In genomic region chr1:201999625-202000238, GRCh38 we compare ENCODE assay signal across 7 cellular contexts. TPM values are rescaled to one million over a fixed set of nuclear protein-coding genes. Genes with fewer than 3 reads are reported as not detected.
DNase-seq lines count a peak whose midpoint lies in the region; ATAC-seq, FAIRE-seq and TF ChIP-seq lines count a peak whose summit lies in the region.

No MANE protein-coding gene starts in this region.

- H4K20me1 ChIP-seq in Loucy (ENCODE audit: insufficient read depth, low read length, poor library complexity, severe bottlenecking): no peaks in the 10 kb centered on the region
- H4K20me1 ChIP-seq in HepG2 (ENCODE audit: insufficient read depth, low read length): 0 out of 2 replicates have a peak, but pooled peaks cover 3% of the 10 kb centered on the region

- no peaks in the 10 kb centered on the region for H3K9me2 ChIP-seq in Loucy (replicated peaks; ENCODE audit: low read depth, low read length)

- H3K9me3 ChIP-seq in Loucy (ENCODE audit: insufficient read depth, low read depth, low read length): no peaks in the 10 kb centered on the region
- no peaks in the 10 kb centered on the region for H3K9me3 ChIP-seq in Peyer's patch
- H3K9me3 ChIP-seq in HepG2 (ENCODE audit: low read length): no peaks in the 10 kb centered on the region
- H3K9me3 ChIP-seq in upper lobe of right lung: no peaks in the 10 kb centered on the region
- H3K9me3 ChIP-seq in MG63: no peaks in the 10 kb centered on the region

- TF ChIP-seq CTCF in Loucy (conservative IDR thresholded peaks at IDR 0.05; ENCODE audit: low read length) (peak; percentile 76), Peyer's patch (IDR thresholded peaks at IDR 0.05) (peak; percentile 10 to 86 (median 72)), HepG2 (CRISPR knock-in tag; IDR thresholded peaks at IDR 0.05) (peak; percentile 84), upper lobe of right lung (IDR thresholded peaks at IDR 0.05) (peak; percentile 75)

- TF ChIP-seq POLR2A in Peyer's patch (IDR thresholded peaks at IDR 0.05): no peak
- peak in 1 of 2 experiments; percentile 43; a peak in 1 of 4 replicates for TF ChIP-seq POLR2A in HepG2 (IDR thresholded peaks at IDR 0.05; ENCODE audit: insufficient read depth in 1 of 2, low read depth in 2 of 2, low read length in 2 of 2)

- H3K4me1 ChIP-seq in Loucy (ENCODE audit: insufficient read depth, low read length, poor library complexity, severe bottlenecking) (no peaks in the 10 kb centered on the region), Peyer's patch (no peaks in the 10 kb centered on the region), HepG2 (ENCODE audit: insufficient read depth, low read length) (no peaks in the 10 kb centered on the region), upper lobe of right lung (no peaks in the 10 kb centered on the region)

- peak; percentile 36 for FAIRE-seq in G401.6 (lab: Jason Lieb, UNC)
- FAIRE-seq in HepG2 (lab: Jason Lieb, UNC): peak; percentile 90

- CTCF ChIA-PET in HepG2 (lab: Yijun Ruan, JAX; ENCODE audit: low intra/inter-chr PET ratio, low total read pairs): interaction anchor here (1.4 to 3.1 kb wide), 2 partner anchors 119 to 122 kb away, joined by 9 to 42 read pairs; partner anchors contain the start of gene GPR37L1

- H3K79me2 ChIP-seq in Loucy (ENCODE audit: insufficient read depth, low read length): no peaks in the 10 kb centered on the region
- no peaks in the 10 kb centered on the region for H3K79me2 ChIP-seq in HepG2 (ENCODE audit: insufficient read depth, low read length)

- no peaks in the 10 kb centered on the region for H3F3A ChIP-seq in Loucy (ENCODE audit: low read depth)

- no peak overlapping the region for H2AFZ ChIP-seq in Loucy (ENCODE audit: low read length)
- no peak overlapping the region for H2AFZ ChIP-seq in HepG2 (ENCODE audit: low read length)

- peak; percentile 50; the same call in 1 of the 2 replicates for TF ChIP-seq RAD21 in HepG2 (CRISPR knock-in tag; IDR thresholded peaks at IDR 0.05)

- in situ Hi-C loops in HepG2 (cut with HindIII; ENCODE audit: extremely low pct_ligation_motif_present, low pct_unique_long_range_greater_than_20kb): no loop called here

- peak in 2 of 3 donors; percentile 53 to 64 for DNase-seq in Peyer's patch
- peak in 32 of 61 donors; percentile 4 to 70 (median 27) for DNase-seq in caudate nucleus (lab: John Stamatoyannopoulos, UW)
- DNase-seq in HepG2 (ENCODE audit: low spot score): peak; percentile 64
- no peak for DNase-seq in upper lobe of right lung
- DNase-seq in MG63: no peak

- TF ChIP-seq EP300 in HepG2 (IDR thresholded peaks at IDR 0.05; ENCODE audit: low read depth in 2 of 2, low read length in 2 of 2) (no peak), HepG2 (CRISPR knock-in tag; IDR thresholded peaks at IDR 0.05; ENCODE audit: borderline replicate concordance) (no peak)

- H3K36me3 ChIP-seq in Loucy (ENCODE audit: insufficient read depth, low read length) (peaks cover 70% of the 10 kb centered on the region; the same call in 1 of the 2 replicates), Peyer's patch (peaks cover 0 to 93% (median 0%) of the 10 kb centered on the region in 3 donors), HepG2 (replicated peaks in 1 of 2; ENCODE audit: control insufficient read depth in 1 of 2, insufficient read depth in 2 of 2, low read length in 2 of 2) (peaks cover 16 to 63% of the 10 kb centered on the region in 2 experiments), upper lobe of right lung (peaks cover 90% of the 10 kb centered on the region), MG63 (peaks cover 82% of the 10 kb centered on the region)

- POLR2A ChIA-PET in HepG2 (lab: Yijun Ruan, JAX): interaction anchor here (0.6 to 1.8 kb wide), 5 partner anchors 10 to 120 kb away, joined by 3 to 17 read pairs (median 4); partner anchors contain the start of genes ELF3 and TIMM17A

- ATAC-seq in HepG2 (peak; percentile 90), upper lobe of right lung (peak; percentile 90)

- no peak overlapping the region for H3K4me2 ChIP-seq in Loucy (ENCODE audit: low read depth, low read length, poor library complexity, severe bottlenecking)
- H3K4me2 ChIP-seq in HepG2 (ENCODE audit: low read depth, low read length): no peak overlapping the region

- intact Hi-C loops in HepG2 (cut with micrococcal nuclease; ENCODE audit: unreplicated experiment) (loop anchor here (1.0 kb wide), 2 partner anchors 120 to 136 kb away; no protein-coding TSS in a partner anchor), upper lobe of right lung (cut with DNase I) (loop anchor here (10.0 kb wide), 1 partner anchor 285 kb away; no protein-coding TSS in a partner anchor)

- H3K27me3 ChIP-seq in Loucy (ENCODE audit: insufficient read depth, low read length, poor library complexity, severe bottlenecking) (no peaks in the 10 kb centered on the region), Peyer's patch (no peaks in the 10 kb centered on the region), HepG2 (ENCODE audit: control insufficient read depth in 1 of 2, insufficient read depth in 2 of 2, low read length in 2 of 2) (no peaks in the 10 kb centered on the region), upper lobe of right lung (no peaks in the 10 kb centered on the region), MG63 (no peaks in the 10 kb centered on the region)

- H3K9ac ChIP-seq in Loucy (ENCODE audit: low read depth, low read length, poor library complexity, severe bottlenecking) (no peak overlapping the region), HepG2 (ENCODE audit: insufficient read depth, low read depth, low read length) (no peak overlapping the region)

- no TSS peak for BruUV-seq in HepG2 (replicated peaks; lab: Mats Ljungman, UMichigan)

- WGBS in HepG2 (ENCODE audit: low lambda C conversion rate): 80% methylated on average over 14 of the region's 16 CpGs

- no peak overlapping the region for H3K27ac ChIP-seq in Peyer's patch
- no peak overlapping the region for H3K27ac ChIP-seq in caudate nucleus (ENCODE audit: low read depth, low read length)
- H3K27ac ChIP-seq in HepG2 (ENCODE audit: extremely low read length, insufficient read depth, low read length): no peak overlapping the region
- no peak overlapping the region for H3K27ac ChIP-seq in upper lobe of right lung

- H3K4me3 ChIP-seq in Loucy (ENCODE audit: low read length, poor library complexity, severe bottlenecking) (no peak overlapping the region), Peyer's patch (no peak overlapping the region), HepG2 (replicated peaks in 1 of 3; ENCODE audit: insufficient read depth in 1 of 3, low read depth in 2 of 3, low read length in 3 of 3) (no peak overlapping the region), upper lobe of right lung (no peak overlapping the region), MG63 (no peak overlapping the region)

RNA-seq across cellular contexts. Expression of gene ELF3, which starts 10.7 kb away (rescaled TPM):
- total RNA-seq in Peyer's patch: 100 to 1,000 TPM; 497 to 741 (median 654) TPM
- 7.9 and 11.5 TPM in 2 replicates for total RNA-seq in HepG2 (2016; rRNA removed; fragmentation: Illumina TruSeq; extraction: Trizol)
- total RNA-seq in HepG2 (2016; cell fraction: cytosol; rRNA removed; fragmentation: Illumina TruSeq; extraction: Trizol; ENCODE audit: low read depth): 2.7 and 3.4 TPM in 2 replicates
- total RNA-seq in HepG2 (2016; cell fraction: insoluble cytoplasmic fraction; rRNA removed; fragmentation: Illumina TruSeq; extraction: Trizol): 10.4 and 13.3 TPM in 2 replicates
- 6.2 and 6.3 TPM in 2 replicates for total RNA-seq in HepG2 (2016; cell fraction: membrane; rRNA removed; fragmentation: Illumina TruSeq; extraction: Trizol)
- total RNA-seq in HepG2 (2016; cell fraction: nucleus; rRNA removed; fragmentation: Illumina TruSeq; extraction: Trizol): 12.6 and 14.1 TPM in 2 replicates
- 55.1 and 85.6 TPM in 2 replicates for polyA plus RNA-seq in HepG2 (2011; rRNA removed)
- 53.6 and 65.9 TPM in 2 replicates for polyA plus RNA-seq in HepG2 (2011; cell fraction: cytosol; rRNA removed)
- polyA plus RNA-seq in HepG2 (2011; cell fraction: nucleus; rRNA removed): 100 and 160 TPM in 2 replicates
- 23.2 and 51.8 TPM in 2 replicates for polyA plus RNA-seq in HepG2 (2012)
- 1.3 and 1.4 TPM in 2 replicates for polyA plus RNA-seq in HepG2 (2016; cell fraction: cytosol; fragmentation: Illumina TruSeq; extraction: Trizol; ENCODE audit: low read depth)
- 8.0 and 8.3 TPM in 2 replicates for polyA plus RNA-seq in HepG2 (2016; cell fraction: insoluble cytoplasmic fraction; fragmentation: Illumina TruSeq; extraction: Trizol; ENCODE audit: low read depth)
- 1.5 and 2.1 TPM in 2 replicates for polyA plus RNA-seq in HepG2 (2016; cell fraction: membrane; fragmentation: Illumina TruSeq; extraction: Trizol; ENCODE audit: low read depth)
- polyA plus RNA-seq in HepG2 (2016; cell fraction: nucleus; fragmentation: Illumina TruSeq; extraction: Trizol; ENCODE audit: insufficient read depth, low read depth): 32.7 and 37.5 TPM in 2 replicates
- 97.8 and 144 TPM in 2 replicates for polyA minus RNA-seq in HepG2 (2011; rRNA and poly(A)+ RNA removed; ENCODE audit: low replicate concordance)
- polyA minus RNA-seq in HepG2 (2011; cell fraction: cytosol; rRNA and poly(A)+ RNA removed): 37.5 and 50.6 TPM in 2 replicates
- 25.4 and 41.9 TPM in 2 replicates for polyA minus RNA-seq in HepG2 (2011; cell fraction: nucleus; rRNA and poly(A)+ RNA removed)
- total RNA-seq in upper lobe of right lung: 62.9 TPM
- total RNA-seq in MG63 (2014; rRNA removed; shearing (Covaris generic); ENCODE audit: low replicate concordance): not detected in 2 replicates

RNA-seq across cellular contexts. Expression of gene RNPEP, which starts 17.3 kb away (rescaled TPM):
- 100 to 1,000 TPM; 165 to 257 (median 204) TPM for total RNA-seq in Peyer's patch
- 38.4 and 39.5 TPM in 2 replicates for total RNA-seq in HepG2 (2016; rRNA removed; fragmentation: Illumina TruSeq; extraction: Trizol)
- total RNA-seq in HepG2 (2016; cell fraction: cytosol; rRNA removed; fragmentation: Illumina TruSeq; extraction: Trizol; ENCODE audit: low read depth): 7.3 and 9.5 TPM in 2 replicates
- total RNA-seq in HepG2 (2016; cell fraction: insoluble cytoplasmic fraction; rRNA removed; fragmentation: Illumina TruSeq; extraction: Trizol): 34.4 and 39.3 TPM in 2 replicates
- total RNA-seq in HepG2 (2016; cell fraction: membrane; rRNA removed; fragmentation: Illumina TruSeq; extraction: Trizol): 12.6 and 12.8 TPM in 2 replicates
- total RNA-seq in HepG2 (2016; cell fraction: nucleus; rRNA removed; fragmentation: Illumina TruSeq; extraction: Trizol): 21.9 and 25.1 TPM in 2 replicates
- polyA plus RNA-seq in HepG2 (2011; rRNA removed): 18.1 and 20.6 TPM in 2 replicates
- 12.3 and 14.6 TPM in 2 replicates for polyA plus RNA-seq in HepG2 (2011; cell fraction: cytosol; rRNA removed)
- 20.7 and 21.2 TPM in 2 replicates for polyA plus RNA-seq in HepG2 (2011; cell fraction: nucleus; rRNA removed)
- polyA plus RNA-seq in HepG2 (2012): 24.3 and 34.0 TPM in 2 replicates
- polyA plus RNA-seq in HepG2 (2016; cell fraction: cytosol; fragmentation: Illumina TruSeq; extraction: Trizol; ENCODE audit: low read depth): 4.3 and 5.1 TPM in 2 replicates
- 42.3 and 55.4 TPM in 2 replicates for polyA plus RNA-seq in HepG2 (2016; cell fraction: insoluble cytoplasmic fraction; fragmentation: Illumina TruSeq; extraction: Trizol; ENCODE audit: low read depth)
- 9.4 and 10.7 TPM in 2 replicates for polyA plus RNA-seq in HepG2 (2016; cell fraction: membrane; fragmentation: Illumina TruSeq; extraction: Trizol; ENCODE audit: low read depth)
- polyA plus RNA-seq in HepG2 (2016; cell fraction: nucleus; fragmentation: Illumina TruSeq; extraction: Trizol; ENCODE audit: insufficient read depth, low read depth): 56.7 and 59.2 TPM in 2 replicates
- polyA minus RNA-seq in HepG2 (2011; rRNA and poly(A)+ RNA removed; ENCODE audit: low replicate concordance): 36.5 and 72.3 TPM in 2 replicates
- 10.2 and 16.1 TPM in 2 replicates for polyA minus RNA-seq in HepG2 (2011; cell fraction: cytosol; rRNA and poly(A)+ RNA removed)
- 9.2 and 9.7 TPM in 2 replicates for polyA minus RNA-seq in HepG2 (2011; cell fraction: nucleus; rRNA and poly(A)+ RNA removed)
- total RNA-seq in upper lobe of right lung: 61.7 TPM
- 112 and 135 TPM in 2 replicates for total RNA-seq in MG63 (2014; rRNA removed; shearing (Covaris generic); ENCODE audit: low replicate concordance)

RNA-seq across cellular contexts. Expression of gene TIMM17A, which starts 44.4 kb away (rescaled TPM):
- total RNA-seq in Peyer's patch: 10 to 100 TPM; 20.6 to 31.0 (median 21.6) TPM
- total RNA-seq in HepG2 (2016; rRNA removed; fragmentation: Illumina TruSeq; extraction: Trizol): 97.8 and 115 TPM in 2 replicates
- 11.9 and 13.6 TPM in 2 replicates for total RNA-seq in HepG2 (2016; cell fraction: cytosol; rRNA removed; fragmentation: Illumina TruSeq; extraction: Trizol; ENCODE audit: low read depth)
- 101 and 122 TPM in 2 replicates for total RNA-seq in HepG2 (2016; cell fraction: insoluble cytoplasmic fraction; rRNA removed; fragmentation: Illumina TruSeq; extraction: Trizol)
- total RNA-seq in HepG2 (2016; cell fraction: membrane; rRNA removed; fragmentation: Illumina TruSeq; extraction: Trizol): 28.7 and 32.9 TPM in 2 replicates
- 60.9 and 62.3 TPM in 2 replicates for total RNA-seq in HepG2 (2016; cell fraction: nucleus; rRNA removed; fragmentation: Illumina TruSeq; extraction: Trizol)
- polyA plus RNA-seq in HepG2 (2011; rRNA removed): 41.2 and 50.8 TPM in 2 replicates
- 21.0 and 31.9 TPM in 2 replicates for polyA plus RNA-seq in HepG2 (2011; cell fraction: cytosol; rRNA removed)
- polyA plus RNA-seq in HepG2 (2011; cell fraction: nucleus; rRNA removed): 13.4 and 17.3 TPM in 2 replicates
- polyA plus RNA-seq in HepG2 (2012): 33.7 and 42.3 TPM in 2 replicates
- 10.8 and 12.4 TPM in 2 replicates for polyA plus RNA-seq in HepG2 (2016; cell fraction: cytosol; fragmentation: Illumina TruSeq; extraction: Trizol; ENCODE audit: low read depth)
- polyA plus RNA-seq in HepG2 (2016; cell fraction: insoluble cytoplasmic fraction; fragmentation: Illumina TruSeq; extraction: Trizol; ENCODE audit: low read depth): 102 and 120 TPM in 2 replicates
- polyA plus RNA-seq in HepG2 (2016; cell fraction: membrane; fragmentation: Illumina TruSeq; extraction: Trizol; ENCODE audit: low read depth): 20.6 and 23.3 TPM in 2 replicates
- polyA plus RNA-seq in HepG2 (2016; cell fraction: nucleus; fragmentation: Illumina TruSeq; extraction: Trizol; ENCODE audit: insufficient read depth, low read depth): 92.4 and 105 TPM in 2 replicates
- 20.7 and 68.8 TPM in 2 replicates for polyA minus RNA-seq in HepG2 (2011; rRNA and poly(A)+ RNA removed; ENCODE audit: low replicate concordance)
- 12.0 and 12.4 TPM in 2 replicates for polyA minus RNA-seq in HepG2 (2011; cell fraction: cytosol; rRNA and poly(A)+ RNA removed)
- 29.9 and 30.0 TPM in 2 replicates for polyA minus RNA-seq in HepG2 (2011; cell fraction: nucleus; rRNA and poly(A)+ RNA removed)
- 33.9 TPM for total RNA-seq in upper lobe of right lung
- 97.0 and 105 TPM in 2 replicates for total RNA-seq in MG63 (2014; rRNA removed; shearing (Covaris generic); ENCODE audit: low replicate concordance)

RNA-seq across cellular contexts. Expression of gene LMOD1, which starts 53.4 kb away (rescaled TPM):
- total RNA-seq in Peyer's patch (10 to 100 TPM in 3 of 4 donors, 1 to 10 TPM in 1; 10.0 to 70.1 (median 32.6) TPM), HepG2 (2016; rRNA removed; fragmentation: Illumina TruSeq; extraction: Trizol) (not detected in 2 replicates), upper lobe of right lung (38.3 TPM)
- not detected in 2 replicates for total RNA-seq in HepG2 (2016; cell fraction: cytosol; rRNA removed; fragmentation: Illumina TruSeq; extraction: Trizol; ENCODE audit: low read depth)
- not detected in 2 replicates for total RNA-seq in HepG2 (2016; cell fraction: insoluble cytoplasmic fraction; rRNA removed; fragmentation: Illumina TruSeq; extraction: Trizol)
- not detected in 2 replicates for total RNA-seq in HepG2 (2016; cell fraction: membrane; rRNA removed; fragmentation: Illumina TruSeq; extraction: Trizol)
- not detected in 2 replicates for total RNA-seq in HepG2 (2016; cell fraction: nucleus; rRNA removed; fragmentation: Illumina TruSeq; extraction: Trizol)
- not detected in 2 replicates for polyA plus RNA-seq in HepG2 (2011; rRNA removed)
- 0.01 TPM in 1 of 2 replicates, not detected in the other for polyA plus RNA-seq in HepG2 (2011; cell fraction: cytosol; rRNA removed)
- not detected in 2 replicates for polyA plus RNA-seq in HepG2 (2011; cell fraction: nucleus; rRNA removed)
- polyA plus RNA-seq in HepG2 (2012): not detected in 2 replicates
- not detected in 2 replicates for polyA plus RNA-seq in HepG2 (2016; cell fraction: cytosol; fragmentation: Illumina TruSeq; extraction: Trizol; ENCODE audit: low read depth)
- not detected in 2 replicates for polyA plus RNA-seq in HepG2 (2016; cell fraction: insoluble cytoplasmic fraction; fragmentation: Illumina TruSeq; extraction: Trizol; ENCODE audit: low read depth)
- polyA plus RNA-seq in HepG2 (2016; cell fraction: membrane; fragmentation: Illumina TruSeq; extraction: Trizol; ENCODE audit: low read depth): not detected in 2 replicates
- not detected in 2 replicates for polyA plus RNA-seq in HepG2 (2016; cell fraction: nucleus; fragmentation: Illumina TruSeq; extraction: Trizol; ENCODE audit: insufficient read depth, low read depth)
- polyA minus RNA-seq in HepG2 (2011; rRNA and poly(A)+ RNA removed; ENCODE audit: low replicate concordance): 0.07 TPM in 1 of 2 replicates, not detected in the other
- not detected in 2 replicates for polyA minus RNA-seq in HepG2 (2011; cell fraction: cytosol; rRNA and poly(A)+ RNA removed)
- not detected in 2 replicates for polyA minus RNA-seq in HepG2 (2011; cell fraction: nucleus; rRNA and poly(A)+ RNA removed)
- 0.03 TPM in 1 of 2 replicates, not detected in the other for total RNA-seq in MG63 (2014; rRNA removed; shearing (Covaris generic); ENCODE audit: low replicate concordance)

Comparison
In these comparisons a context has a peak if more than half of its experiments do, and no peak if none do; other contexts are left out.
1. DNase-seq: peak in Peyer's patch (2 of 3), caudate nucleus (32 of 61) and HepG2 (single experiment); none in upper lobe of right lung (single experiment) and MG63 (single experiment).
2. Peak in every context shown above with its lines, with median percentiles within 50 percentile points of each other: CTCF ChIP-seq.